24 cellular contexts compared by ENCODE assay signal in genomic region chr14:97178781-97179180, GRCh38.
A peak's percentile ranks its signal among the peaks of the same experiment; 100 is the strongest.
DNase-seq lines count a peak whose midpoint lies in the region; ATAC-seq and TF ChIP-seq lines count a peak whose summit lies in the region.
"Had no signal": no experiment of that assay in that cellular context is flagged by ENCODE, and none has a peak within 500 bp of the region (broad histone marks: within the 10 kb centered on the region; RNA-seq: fewer than 3 reads in every experiment).

No MANE protein-coding gene starts in this region.

- intact Hi-C loops in activated CD8-positive, alpha-beta T cell treated with anti-CD3 and anti-CD28 coated beads for 36 hours (cut with micrococcal nuclease): no loop called here

- peaks cover 5% of the 10 kb centered on the region for H3K9me3 Mint-ChIP-seq in activated CD8-positive, alpha-beta memory T cell treated with anti-CD3 and anti-CD28 coated beads, Interleukin-2, amount 10 ng/mL, durations not matched to agents 7 days and 5 days (ENCODE audit: low read depth)
- H3K9me3 Mint-ChIP-seq in activated CD8-positive, alpha-beta T cell treated with anti-CD3 and anti-CD28 coated beads for 36 hours: peaks cover 10% of the 10 kb centered on the region
- H3K9me3 Mint-ChIP-seq: CD4-positive, alpha-beta T cell had no signal

- H3K4me3 ChIP-seq in GM12865 (ENCODE audit: low read depth, low read length): no peak overlapping the region
- H3K4me3 ChIP-seq: A549, breast epithelium, left lung, mucosa of descending colon, tibial artery had no signal

- no peak overlapping the region for H3K27ac Mint-ChIP-seq in activated CD8-positive, alpha-beta memory T cell treated with anti-CD3 and anti-CD28 coated beads, Interleukin-2, amount 10 ng/mL, durations not matched to agents 7 days and 5 days
- peak overlapping the region; percentile 53 for H3K27ac Mint-ChIP-seq in activated CD8-positive, alpha-beta T cell treated with anti-CD3 and anti-CD28 coated beads for 36 hours
- H3K27ac Mint-ChIP-seq: CD4-positive, alpha-beta T cell; stimulated activated memory B cell treated with anti-CD40 and anti-IgM and Interleukin-4, amounts not matched to agents 10 μg/mL and 1 μg/mL and 100 μg/mL, for 72 hours had no signal

- POLR2A ChIA-PET in activated CD8-positive, alpha-beta T cell treated with anti-CD3 and anti-CD28 coated beads for 36 hours (lab: Charles Lee): no interaction called here

- H3K36me3 Mint-ChIP-seq in activated CD8-positive, alpha-beta memory T cell treated with anti-CD3 and anti-CD28 coated beads, Interleukin-2, amount 10 ng/mL, durations not matched to agents 7 days and 5 days: peaks cover 13% of the 10 kb centered on the region
- peaks cover 2% of the 10 kb centered on the region for H3K36me3 Mint-ChIP-seq in activated CD8-positive, alpha-beta T cell treated with anti-CD3 and anti-CD28 coated beads for 36 hours (ENCODE audit: low read depth)
- H3K36me3 Mint-ChIP-seq: activated naive CD8-positive, alpha-beta T cell; stimulated activated memory B cell treated with anti-CD40 and anti-IgM and Interleukin-4, amounts not matched to agents 10 μg/mL and 1 μg/mL and 100 μg/mL, for 72 hours had no signal

- no peak overlapping the region for H3K4me3 Mint-ChIP-seq in activated CD8-positive, alpha-beta memory T cell treated with anti-CD3 and anti-CD28 coated beads, Interleukin-2, amount 10 ng/mL, durations not matched to agents 7 days and 5 days
- H3K4me3 Mint-ChIP-seq in activated CD8-positive, alpha-beta T cell treated with anti-CD3 and anti-CD28 coated beads for 36 hours: no peak overlapping the region
- H3K4me3 Mint-ChIP-seq: CD4-positive, alpha-beta T cell; stimulated activated memory B cell treated with anti-CD40 and anti-IgM and Interleukin-4, amounts not matched to agents 10 μg/mL and 1 μg/mL and 100 μg/mL, for 72 hours; T-helper 1 cell treated with Interleukin-12 subunit alpha and Interleukin-12 subunit beta and Interleukin-4 antibody, amounts not matched to agents 30 μg/mL and 1 μg/mL, for 36 hours had no signal

- H3K27me3 Mint-ChIP-seq in activated CD8-positive, alpha-beta memory T cell treated with anti-CD3 and anti-CD28 coated beads, Interleukin-2, amount 10 ng/mL, durations not matched to agents 7 days and 5 days: no peaks in the 10 kb centered on the region
- H3K27me3 Mint-ChIP-seq in activated CD8-positive, alpha-beta T cell treated with anti-CD3 and anti-CD28 coated beads for 36 hours: peaks cover 2% of the 10 kb centered on the region
- H3K27me3 Mint-ChIP-seq: activated naive CD8-positive, alpha-beta T cell; CD4-positive, alpha-beta T cell; stimulated activated memory B cell treated with anti-CD40 and anti-IgM and Interleukin-4, amounts not matched to agents 10 μg/mL and 1 μg/mL and 100 μg/mL, for 72 hours had no signal

- CTCF ChIA-PET in activated CD8-positive, alpha-beta memory T cell treated with anti-CD3 and anti-CD28 coated beads, Interleukin-2, amount 10 ng/mL, durations not matched to agents 7 days and 5 days (lab: Charles Lee): no interaction called here
- CTCF ChIA-PET in activated CD8-positive, alpha-beta T cell treated with anti-CD3 and anti-CD28 coated beads for 36 hours (lab: Charles Lee): interaction anchor here (1.5 kb wide), 1 partner anchor 56 kb away, joined by 3 read pairs; no protein-coding TSS in a partner anchor

- peak; percentile 63 for ATAC-seq in activated CD8-positive, alpha-beta memory T cell treated with anti-CD3 and anti-CD28 coated beads, Interleukin-2, amount 10 ng/mL, durations not matched to agents 7 days and 5 days
- ATAC-seq in activated CD8-positive, alpha-beta T cell treated with anti-CD3 and anti-CD28 coated beads for 36 hours: peak; percentile 77
- no peak for ATAC-seq in GM21515 (IDR thresholded peaks at IDR 0.05; ENCODE audit: unreplicated experiment)
- ATAC-seq: A549; left lung; mucosa of descending colon; stimulated activated memory B cell treated with anti-CD40 and anti-IgM and Interleukin-4, amounts not matched to agents 10 μg/mL and 1 μg/mL and 100 μg/mL, for 72 hours had no signal

- TF ChIP-seq CTCF in GM12865 (IDR thresholded peaks at IDR 0.05; ENCODE audit: insufficient read depth, low read depth, low read length, missing control alignments): no peak
- no peak for TF ChIP-seq CTCF in activated CD8-positive, alpha-beta T cell treated with anti-CD3 and anti-CD28 coated beads for 36 hours (IDR thresholded peaks at IDR 0.05)

- H3K4me1 Mint-ChIP-seq in activated CD8-positive, alpha-beta memory T cell treated with anti-CD3 and anti-CD28 coated beads, Interleukin-2, amount 10 ng/mL, durations not matched to agents 7 days and 5 days: peaks cover 32% of the 10 kb centered on the region
- peaks cover 38% of the 10 kb centered on the region for H3K4me1 Mint-ChIP-seq in activated CD8-positive, alpha-beta T cell treated with anti-CD3 and anti-CD28 coated beads for 36 hours (ENCODE audit: low read depth)

- peak; percentile 43 for DNase-seq in activated CD8-positive, alpha-beta memory T cell treated with anti-CD3 and anti-CD28 coated beads, Interleukin-2, amount 10 ng/mL, durations not matched to agents 7 days and 5 days
- DNase-seq in activated CD8-positive, alpha-beta memory T cell treated with anti-CD3 and anti-CD28 coated beads, Interleukin-2, amount 50 U/mL, for 4 hours: no peak
- DNase-seq in GM12865 (ENCODE audit: low read depth): peak; percentile 72
- peak; percentile 46 for DNase-seq in activated CD8-positive, alpha-beta T cell treated with anti-CD3 and anti-CD28 coated beads for 36 hours
- DNase-seq in kidney tubule cell (ENCODE audit: low spot score): peak; percentile 40
- no peak for DNase-seq in medulla oblongata (ENCODE audit: extremely low spot score)
- no peak for DNase-seq in AG20443 (ENCODE audit: low spot score)
- DNase-seq: CD4-positive, alpha-beta T cell; dermis blood vessel endothelial cell; DMS53; IMR-90; left lung; mucosa of descending colon; NCI-H1092; NCI-H2029 treated with DMSO at 0.1 percent for 48 hours; NCI-H526 treated with DMSO at 0.1 percent for 48 hours; tibial artery; WERI-Rb-1 had no signal

Comparison
In these comparisons a context has a peak if more than half of its experiments do, and no peak if none do; other contexts are left out.
1. DNase-seq: peak in activated CD8-positive, alpha-beta memory T cell treated with anti-CD3 and anti-CD28 coated beads, Interleukin-2, amount 10 ng/mL, durations not matched to agents 7 days and 5 days (single experiment), GM12865 (single experiment), activated CD8-positive, alpha-beta T cell treated with anti-CD3 and anti-CD28 coated beads for 36 hours (single experiment) and kidney tubule cell (single experiment); none in activated CD8-positive, alpha-beta memory T cell treated with anti-CD3 and anti-CD28 coated beads, Interleukin-2, amount 50 U/mL, for 4 hours (single experiment), medulla oblongata (single experiment) and AG20443 (single experiment).